Comparison of ENCODE assay signal across 29 cellular contexts in genomic region chr1:85938829-85939228, GRCh38.
"Had no signal": no experiment of that assay in that cellular context is flagged by ENCODE, and none has a peak within 500 bp of the region (broad histone marks: within the 10 kb centered on the region; RNA-seq: fewer than 3 reads in every experiment).

No MANE protein-coding gene starts in this region.

- H3K27me3 ChIP-seq: stomach, suprapubic skin, testis, thyroid gland, tibial artery, tibial nerve, transverse colon, upper lobe of left lung, upper lobe of right lung, uterus, vagina had no signal

- H3K4me3 Mint-ChIP-seq: stimulated activated effector memory CD8-positive, alpha-beta T cell treated with anti-CD3 and anti-CD28 coated beads, Interleukin-12 subunit alpha, Interleukin-12 subunit beta, amount 100 ng/mL, for 72 hours; stimulated activated memory B cell treated with anti-CD40 and anti-IgM and Interleukin-4, amounts not matched to agents 10 μg/mL and 1 μg/mL and 100 μg/mL, for 72 hours; stimulated activated naive B cell treated with anti-CD40 and anti-IgM and Interleukin-4, amounts not matched to agents 10 μg/mL and 1 μg/mL and 100 μg/mL, for 72 hours; stimulated activated naive CD8-positive, alpha-beta T cell treated with anti-CD3 and anti-CD28 coated beads, Interleukin-15, amount 100 ng/mL, for 72 hours; stimulated activated naive CD8-positive, alpha-beta T cell treated with anti-CD3 and anti-CD28 coated beads, Interleukin-15, Interleukin-2, amounts not matched to agents 100 ng/mL and 50 ng/mL, for 24 hours; type B pancreatic cell had no signal

- H3K36me3 Mint-ChIP-seq: stimulated activated effector memory CD8-positive, alpha-beta T cell treated with anti-CD3 and anti-CD28 coated beads, Interleukin-12 subunit alpha, Interleukin-12 subunit beta, amount 100 ng/mL, for 72 hours; stimulated activated memory B cell treated with anti-CD40 and anti-IgM and Interleukin-4, amounts not matched to agents 10 μg/mL and 1 μg/mL and 100 μg/mL, for 72 hours; stimulated activated naive B cell treated with anti-CD40 and anti-IgM and Interleukin-4, amounts not matched to agents 10 μg/mL and 1 μg/mL and 100 μg/mL, for 72 hours; type B pancreatic cell had no signal

- FAIRE-seq: urothelium cell line had no signal

- ATAC-seq: stimulated activated effector memory CD8-positive, alpha-beta T cell treated with anti-CD3 and anti-CD28 coated beads, Interleukin-12 subunit alpha, Interleukin-12 subunit beta, amount 100 ng/mL, for 72 hours; stimulated activated memory B cell treated with anti-CD40 and anti-IgM and Interleukin-4, amounts not matched to agents 10 μg/mL and 1 μg/mL and 100 μg/mL, for 72 hours; stimulated activated naive B cell treated with anti-CD40 and anti-IgM and Interleukin-4, amounts not matched to agents 10 μg/mL and 1 μg/mL and 100 μg/mL, for 72 hours; stimulated activated naive CD8-positive, alpha-beta T cell treated with anti-CD3 and anti-CD28 coated beads, Interleukin-15, amount 100 ng/mL, for 72 hours; stimulated activated naive CD8-positive, alpha-beta T cell treated with anti-CD3 and anti-CD28 coated beads, Interleukin-15, Interleukin-2, amounts not matched to agents 100 U/mL and 50 U/mL, for 24 hours; upper lobe of right lung had no signal

- DNase-seq: stimulated activated CD4-positive, alpha-beta T cell treated with anti-CD3 and anti-CD28 coated beads, Interleukin-2, amount 100 ng/mL, for 48 hours; stimulated activated CD4-positive, alpha-beta T cell treated with anti-CD3 and anti-CD28 coated beads, Interleukin-4, amount 100 ng/mL, for 1 hour; stimulated activated CD4-positive, alpha-beta T cell treated with anti-CD3 and anti-CD28 coated beads, Interleukin-4, amount 100 ng/mL, for 24 hours; stimulated activated CD4-positive, alpha-beta T cell treated with anti-CD3 and anti-CD28 coated beads, Interleukin-4, amount 100 ng/mL, for 4 hours; stimulated activated CD8-positive, alpha-beta memory T cell treated with anti-CD3 and anti-CD28 coated beads, Interleukin-4, amount 100 ng/mL, for 48 hours; stimulated activated naive B cell treated with anti-CD40 and anti-IgM and Interleukin-4, amounts not matched to agents 10 μg/mL and 1 μg/mL and 100 μg/mL, for 72 hours; stimulated activated naive CD4-positive, alpha-beta T cell; stimulated activated naive CD4-positive, alpha-beta T cell treated with Interleukin-2 at 50 U/mL for 16 hours; stimulated activated naive CD8-positive, alpha-beta T cell treated with anti-CD3 and anti-CD28 coated beads, Interleukin-15, amount 100 ng/mL, for 72 hours; stimulated activated naive CD8-positive, alpha-beta T cell treated with anti-CD3 and anti-CD28 coated beads, Interleukin-15, Interleukin-2, amounts not matched to agents 100 U/mL and 50 U/mL, for 24 hours; stomach; substantia nigra; testis; thyroid gland; tibial artery; transverse colon; trophoblast cell; upper lobe of left lung; upper lobe of right lung; uterus had no signal

- H3K27ac Mint-ChIP-seq: stimulated activated effector memory CD8-positive, alpha-beta T cell treated with anti-CD3 and anti-CD28 coated beads, Interleukin-12 subunit alpha, Interleukin-12 subunit beta, amount 100 ng/mL, for 72 hours; stimulated activated memory B cell treated with anti-CD40 and anti-IgM and Interleukin-4, amounts not matched to agents 10 μg/mL and 1 μg/mL and 100 μg/mL, for 72 hours; stimulated activated naive B cell treated with anti-CD40 and anti-IgM and Interleukin-4, amounts not matched to agents 10 μg/mL and 1 μg/mL and 100 μg/mL, for 72 hours; stimulated activated naive CD8-positive, alpha-beta T cell treated with anti-CD3 and anti-CD28 coated beads, Interleukin-15, amount 100 ng/mL, for 72 hours; stimulated activated naive CD8-positive, alpha-beta T cell treated with anti-CD3 and anti-CD28 coated beads, Interleukin-15, Interleukin-2, amounts not matched to agents 100 ng/mL and 50 ng/mL, for 24 hours; type B pancreatic cell had no signal

- H3K4me1 ChIP-seq: stomach, suprapubic skin, testis, thyroid gland, tibial nerve, transverse colon, upper lobe of left lung, upper lobe of right lung, uterus, vagina had no signal

- H3K4me1 Mint-ChIP-seq: stimulated activated effector memory CD8-positive, alpha-beta T cell treated with anti-CD3 and anti-CD28 coated beads, Interleukin-12 subunit alpha, Interleukin-12 subunit beta, amount 100 ng/mL, for 72 hours; stimulated activated memory B cell treated with anti-CD40 and anti-IgM and Interleukin-4, amounts not matched to agents 10 μg/mL and 1 μg/mL and 100 μg/mL, for 72 hours; stimulated activated naive B cell treated with anti-CD40 and anti-IgM and Interleukin-4, amounts not matched to agents 10 μg/mL and 1 μg/mL and 100 μg/mL, for 72 hours; stimulated activated naive CD8-positive, alpha-beta T cell treated with anti-CD3 and anti-CD28 coated beads, Interleukin-15, amount 100 ng/mL, for 72 hours had no signal

- H3K9me3 Mint-ChIP-seq: stimulated activated effector memory CD8-positive, alpha-beta T cell treated with anti-CD3 and anti-CD28 coated beads, Interleukin-12 subunit alpha, Interleukin-12 subunit beta, amount 100 ng/mL, for 72 hours; stimulated activated memory B cell treated with anti-CD40 and anti-IgM and Interleukin-4, amounts not matched to agents 10 μg/mL and 1 μg/mL and 100 μg/mL, for 72 hours; stimulated activated naive B cell treated with anti-CD40 and anti-IgM and Interleukin-4, amounts not matched to agents 10 μg/mL and 1 μg/mL and 100 μg/mL, for 72 hours; stimulated activated naive CD8-positive, alpha-beta T cell treated with anti-CD3 and anti-CD28 coated beads, Interleukin-15, amount 100 ng/mL, for 72 hours; stimulated activated naive CD8-positive, alpha-beta T cell treated with anti-CD3 and anti-CD28 coated beads, Interleukin-15, Interleukin-2, amounts not matched to agents 100 ng/mL and 50 ng/mL, for 24 hours; type B pancreatic cell had no signal

- H3K4me3 ChIP-seq: stomach, suprapubic skin, testis, thoracic aorta, thyroid gland, tibial artery, tibial nerve, transverse colon, upper lobe of left lung, upper lobe of right lung, uterus, vagina had no signal

- H3K9me3 ChIP-seq: stomach, suprapubic skin, testis, thoracic aorta, thyroid gland, tibial artery, tibial nerve, transverse colon, upper lobe of left lung, upper lobe of right lung, uterus, vagina had no signal

- H3K36me3 ChIP-seq: stomach, suprapubic skin, thoracic aorta, thyroid gland, tibial artery, tibial nerve, transverse colon, upper lobe of left lung, upper lobe of right lung, uterus, vagina had no signal

- H3K27ac ChIP-seq: stomach, suprapubic skin, testis, thoracic aorta, thyroid gland, tibial artery, tibial nerve, transverse colon, upper lobe of left lung, upper lobe of right lung, uterus, vagina had no signal

- H3K27me3 Mint-ChIP-seq: stimulated activated memory B cell treated with anti-CD40 and anti-IgM and Interleukin-4, amounts not matched to agents 10 μg/mL and 1 μg/mL and 100 μg/mL, for 72 hours; stimulated activated naive B cell treated with anti-CD40 and anti-IgM and Interleukin-4, amounts not matched to agents 10 μg/mL and 1 μg/mL and 100 μg/mL, for 72 hours; stimulated activated naive CD8-positive, alpha-beta T cell treated with anti-CD3 and anti-CD28 coated beads, Interleukin-15, amount 100 ng/mL, for 72 hours; stimulated activated naive CD8-positive, alpha-beta T cell treated with anti-CD3 and anti-CD28 coated beads, Interleukin-15, Interleukin-2, amounts not matched to agents 100 ng/mL and 50 ng/mL, for 24 hours; type B pancreatic cell had no signal
